In genomic region chr1:150257624-150258274, GRCh38 we compare ENCODE assay signal across 12 cellular contexts. TPM values are rescaled to one million over a fixed set of nuclear protein-coding genes. Genes with fewer than 3 reads are reported as not detected.
DNase-seq lines count a peak whose midpoint lies in the region; ATAC-seq and TF ChIP-seq lines count a peak whose summit lies in the region.
"Had no signal": no experiment of that assay in that cellular context is flagged by ENCODE, and none has a peak within 500 bp of the region (broad histone marks: within the 10 kb centered on the region; RNA-seq: fewer than 3 reads in every experiment).

CA14 (plus strand) TSS chr1:150257774; CDS start chr1:150258129, 355 bp downstream.

- no peak for TF ChIP-seq EP300 in gastroesophageal sphincter (IDR thresholded peaks at IDR 0.05)
- TF ChIP-seq EP300 in neural cell (conservative IDR thresholded peaks at IDR 0.05; ENCODE audit: poor library complexity, severe bottlenecking) = no peak

- H3K79me2 ChIP-seq in neural cell (replicated peaks; ENCODE audit: insufficient read depth, low read length) = no peaks in the 10 kb centered on the region

- H3K9me3 ChIP-seq in BLaER1 (no peaks in the 10 kb centered on the region), gastroesophageal sphincter (no peaks in the 10 kb centered on the region), neural cell (ENCODE audit: low read length) (no peaks in the 10 kb centered on the region)

- H3K4me1 ChIP-seq in BLaER1 = peaks cover 31% of the 10 kb centered on the region
- peaks cover 0 to 51% (median 14%) of the 10 kb centered on the region in 3 donors for H3K4me1 ChIP-seq in gastroesophageal sphincter

- DNase-seq in SHP77 (lab: John Stamatoyannopoulos, UW) = peak; percentile 45 to 70
- no peak for DNase-seq in D341Med (ENCODE audit: low spot score)
- no peak for DNase-seq in activated CD8-positive, alpha-beta T cell treated with anti-CD3 and anti-CD28 coated beads for 36 hours
- no peak for DNase-seq in erythroblast (lab: John Stamatoyannopoulos, UW)
- DNase-seq: CD4-positive, alpha-beta T cell; NCI-H1436 had no signal

- H3K4me1 Mint-ChIP-seq in activated CD8-positive, alpha-beta T cell treated with anti-CD3 and anti-CD28 coated beads for 36 hours (ENCODE audit: low read depth) = peaks cover 13% of the 10 kb centered on the region

- CTCF ChIA-PET in activated CD8-positive, alpha-beta T cell treated with anti-CD3 and anti-CD28 coated beads for 36 hours (lab: Charles Lee) = interaction anchor here (0.9 to 3.0 kb wide), 4 partner anchors 14 to 303 kb away, joined by 3 to 37 read pairs (median 4); no protein-coding TSS in a partner anchor

- intact Hi-C loops in activated CD8-positive, alpha-beta T cell treated with anti-CD3 and anti-CD28 coated beads for 36 hours (cut with micrococcal nuclease) = no loop called here

- TF ChIP-seq CTCF in gastroesophageal sphincter (IDR thresholded peaks at IDR 0.05) = no peak
- no peak for TF ChIP-seq CTCF in neural cell (IDR thresholded peaks at IDR 0.05; ENCODE audit: poor library complexity, severe bottlenecking)
- no peak for TF ChIP-seq CTCF in activated CD8-positive, alpha-beta T cell treated with anti-CD3 and anti-CD28 coated beads for 36 hours (IDR thresholded peaks at IDR 0.05)

- H3K27ac Mint-ChIP-seq in activated CD8-positive, alpha-beta T cell treated with anti-CD3 and anti-CD28 coated beads for 36 hours = no peak within 1 kb of the TSS
- H3K27ac Mint-ChIP-seq: CD4-positive, alpha-beta T cell had no signal

- H3K4me3 Mint-ChIP-seq in activated CD8-positive, alpha-beta T cell treated with anti-CD3 and anti-CD28 coated beads for 36 hours = no peak within 1 kb of the TSS

- TF ChIP-seq RAD21 in neural cell (conservative IDR thresholded peaks at IDR 0.05) = no peak

- no peak for ATAC-seq in gastroesophageal sphincter
- no peak for ATAC-seq in HG03139 (IDR thresholded peaks at IDR 0.05; ENCODE audit: unreplicated experiment)
- ATAC-seq in activated CD8-positive, alpha-beta T cell treated with anti-CD3 and anti-CD28 coated beads for 36 hours = no peak

- no peaks in the 10 kb centered on the region for H3K36me3 ChIP-seq in BLaER1
- no peaks in the 10 kb centered on the region for H3K36me3 ChIP-seq in gastroesophageal sphincter
- H3K36me3 ChIP-seq in neural cell (ENCODE audit: insufficient read depth, low read length) = no peaks in the 10 kb centered on the region

- no peaks in the 10 kb centered on the region for H3K9me3 Mint-ChIP-seq in activated CD8-positive, alpha-beta T cell treated with anti-CD3 and anti-CD28 coated beads for 36 hours
- H3K9me3 Mint-ChIP-seq: CD4-positive, alpha-beta T cell had no signal

- POLR2A ChIA-PET in activated CD8-positive, alpha-beta T cell treated with anti-CD3 and anti-CD28 coated beads for 36 hours (lab: Charles Lee) = interaction anchor here (0.9 to 1.8 kb wide), 4 partner anchors 11 to 19 kb away, joined by 3 to 6 read pairs (median 4); partner anchors contain the start of genes APH1A and C1orf54

- H3K4me2 ChIP-seq in BLaER1 = peak within 1 kb of the TSS; percentile 65
- H3K4me2 ChIP-seq in neural cell (ENCODE audit: low read length) = no peak within 1 kb of the TSS

- no peak within 1 kb of the TSS for H3K4me3 ChIP-seq in BLaER1
- H3K4me3 ChIP-seq in gastroesophageal sphincter = no peak within 1 kb of the TSS
- H3K4me3 ChIP-seq in neural cell (ENCODE audit: low read length) = peak within 1 kb of the TSS; percentile 35

- peaks cover 30% of the 10 kb centered on the region for H3K27me3 Mint-ChIP-seq in activated CD8-positive, alpha-beta T cell treated with anti-CD3 and anti-CD28 coated beads for 36 hours

- H3K9ac ChIP-seq in BLaER1 (0 out of 2 replicates have a peak within 1 kb of the TSS, but pooled peaks have one; percentile 12), neural cell (ENCODE audit: low read length) (peak within 1 kb of the TSS; percentile 37)

- peak within 1 kb of the TSS; percentile 40 for H2AFZ ChIP-seq in neural cell (ENCODE audit: low read depth, low read length)

- H4K20me1 ChIP-seq in BLaER1 (no peaks in the 10 kb centered on the region), neural cell (ENCODE audit: insufficient read depth) (no peaks in the 10 kb centered on the region)

- no peaks in the 10 kb centered on the region for H3K9me2 ChIP-seq in neural cell (ENCODE audit: insufficient read depth, low read length)

- H3K27ac ChIP-seq in BLaER1 = no peak within 1 kb of the TSS
- H3K27ac ChIP-seq in gastroesophageal sphincter = peak within 1 kb of the TSS in 3 of 4 donors; percentile 81 to 84 (median 82)
- no peak within 1 kb of the TSS for H3K27ac ChIP-seq in neural cell (ENCODE audit: low read length)

- H3K36me3 Mint-ChIP-seq in activated CD8-positive, alpha-beta T cell treated with anti-CD3 and anti-CD28 coated beads for 36 hours (ENCODE audit: low read depth) = no peaks in the 10 kb centered on the region

- 30 to 36% methylated on average over 4 to 10 of the region's 11 CpGs for WGBS in gastroesophageal sphincter (ENCODE audit: low coverage in 1 of 2), 2 donors

- no peak for TF ChIP-seq POLR2A in gastroesophageal sphincter (IDR thresholded peaks at IDR 0.05)
- no peak for TF ChIP-seq POLR2A in erythroblast (IDR thresholded peaks at IDR 0.05; ENCODE audit: low read length)

- H3F3A ChIP-seq in neural cell (ENCODE audit: insufficient read depth, low read length, poor library complexity, severe bottlenecking) = no peaks in the 10 kb centered on the region

- peaks cover 29% of the 10 kb centered on the region for H3K27me3 ChIP-seq in BLaER1
- no peaks in the 10 kb centered on the region for H3K27me3 ChIP-seq in gastroesophageal sphincter
- H3K27me3 ChIP-seq in neural cell (ENCODE audit: insufficient read depth, low read depth, low read length) = no peaks in the 10 kb centered on the region

TF ChIP-seq in neural cell, 6 proteins besides CTCF, POLR2A, EP300 and RAD21:
- TF ChIP-seq REST (IDR thresholded peaks at IDR 0.05; ENCODE audit: borderline replicate concordance) (no peak), TAF1 (IDR thresholded peaks at IDR 0.05; ENCODE audit: low read depth) (no peak), EZH2 (IDR thresholded peaks at IDR 0.05; ENCODE audit: borderline replicate concordance, insufficient read depth, low read length, poor library complexity, severe bottlenecking) (no peak), MXI1 (conservative IDR thresholded peaks at IDR 0.05; ENCODE audit: poor library complexity, severe bottlenecking) (no peak), SMC3 (conservative IDR thresholded peaks at IDR 0.05; ENCODE audit: poor library complexity) (no peak), POLR2AphosphoS5 (IDR thresholded peaks at IDR 0.05) (no peak)

RNA-seq across cellular contexts. Expression of gene CA14, which starts in this region (rescaled TPM):
- 1 to 10 TPM in 1 of 4 donors, under 1 TPM in 3; 0.54 to 1.5 (median 0.78) TPM for total RNA-seq in gastroesophageal sphincter
- 1.1 and 1.5 TPM in 2 replicates for polyA plus RNA-seq in neural cell
- 0.35 TPM in 1 of 2 replicates, not detected in the other for polyA minus RNA-seq in neural cell
- not detected for total RNA-seq in activated CD8-positive, alpha-beta T cell treated with anti-CD3 and anti-CD28 coated beads for 36 hours
- total RNA-seq: bronchial epithelial cell; CD4-positive, alpha-beta T cell; lung microvascular endothelial cell had no signal

Comparison
In these comparisons a context has a peak if more than half of its experiments do, and no peak if none do; other contexts are left out.
1. H3K27ac ChIP-seq: peak in gastroesophageal sphincter (3 of 4); none in BLaER1 (single experiment) and neural cell (single experiment).
2. DNase-seq: peak in SHP77 (2 of 2); none in D341Med (single experiment), activated CD8-positive, alpha-beta T cell treated with anti-CD3 and anti-CD28 coated beads for 36 hours (single experiment) and erythroblast (0 of 2).